Comparison of ENCODE assay signal across 8 cellular contexts in genomic region chr2:242088471-242089212, GRCh38.
DNase-seq lines count a peak whose midpoint lies in the region; ATAC-seq and TF ChIP-seq lines count a peak whose summit lies in the region.

No MANE protein-coding gene starts in this region.

- H3K9ac ChIP-seq in SK-N-MC (ENCODE audit: insufficient read length), result peak overlapping the region; percentile 73

- TF ChIP-seq POLR2A in NB4 (IDR thresholded peaks at IDR 0.05; ENCODE audit: extremely low read depth, insufficient read length) (peak; percentile 39), ovary (IDR thresholded peaks at IDR 0.05) (no peak), thyroid gland (IDR thresholded peaks at IDR 0.05) (peak in 1 of 2 donors; percentile 86)

- H3K27me3 ChIP-seq in ovary (no peaks in the 10 kb centered on the region), thyroid gland (no peaks in the 10 kb centered on the region)

- H3K36me3 ChIP-seq in SK-N-MC (ENCODE audit: insufficient read depth, low read length) (no peaks in the 10 kb centered on the region), ovary (no peaks in the 10 kb centered on the region), thyroid gland (no peaks in the 10 kb centered on the region)

- 0 to 1% (median 1%) methylated on average over 32 to 97 of the region's 103 CpGs for WGBS in ovary, 3 donors
- WGBS in thyroid gland, 2 donors, result 0% methylated on average over 5 of the region's 103 CpGs; no CpG with 5 or more reads in 1 of the 2 donors

- intact Hi-C loops in head of caudate nucleus (cut with DNase I) (no loop called here), ovary (cut with DNase I) (no loop called here), thyroid gland (cut with DNase I) (no loop called here)

- CTCF ChIA-PET in GM10248 (lab: Yijun Ruan, JAX), result no interaction called here

- H3K27ac ChIP-seq in SK-N-MC (no peak overlapping the region), ovary (peak overlapping the region in 1 of 2 donors; percentile 33), thyroid gland (peak overlapping the region in 2 of 3 donors; percentile 41 to 42)

- H3K4me3 ChIP-seq in NB4 (ENCODE audit: low read depth, low read length), result peak overlapping the region; percentile 64
- peak overlapping the region; percentile 87 for H3K4me3 ChIP-seq in SK-N-MC
- peak overlapping the region; percentile 95 for H3K4me3 ChIP-seq in ovary
- peak overlapping the region; percentile 79 to 91 (median 83) for H3K4me3 ChIP-seq in thyroid gland (replicated peaks in 1 of 3)

- DNase-seq in GM10248 (ENCODE audit: extremely low spot score) (peak; percentile 93), NB4 (ENCODE audit: low read depth) (peak; percentile 89), SK-N-MC (ENCODE audit: low read depth, low spot score) (no peak), head of caudate nucleus (peak; percentile 81 to 98 (median 95)), ovary (peak; percentile 90 to 94 (median 92)), thyroid gland (peak; percentile 95)
- peak; percentile 94 for DNase-seq in activated naive CD4-positive, alpha-beta T cell treated with anti-CD3 and anti-CD28 coated beads, Interleukin-2, amount 50 U/mL, for 16 hours

- TF ChIP-seq CTCF in GM10248 (IDR thresholded peaks at IDR 0.05; ENCODE audit: control extremely low read depth, extremely low read depth, low read depth, missing control alignments), result no peak
- no peak for TF ChIP-seq CTCF in NB4 (IDR thresholded peaks at IDR 0.05; ENCODE audit: low read depth, low read length)
- no peak for TF ChIP-seq CTCF in ovary (IDR thresholded peaks at IDR 0.05)
- TF ChIP-seq CTCF in thyroid gland (IDR thresholded peaks at IDR 0.05), result no peak

- no peaks in the 10 kb centered on the region for H3K4me1 ChIP-seq in ovary (ENCODE audit: insufficient read depth)
- peaks cover 3 to 11% of the 10 kb centered on the region in 2 donors for H3K4me1 ChIP-seq in thyroid gland

- TF ChIP-seq EP300 in ovary (IDR thresholded peaks at IDR 0.05), result no peak

- ATAC-seq in HG02571 (IDR thresholded peaks at IDR 0.05; ENCODE audit: unreplicated experiment), result peak; percentile 88

- POLR2A ChIA-PET in GM10248 (lab: Yijun Ruan, JAX), result no interaction called here

- no peaks in the 10 kb centered on the region for H3K9me3 ChIP-seq in SK-N-MC (ENCODE audit: low read depth, low read length)
- no peaks in the 10 kb centered on the region for H3K9me3 ChIP-seq in ovary
- H3K9me3 ChIP-seq in thyroid gland, result no peaks in the 10 kb centered on the region
